1 cellular context compared by ENCODE assay signal in genomic region chr5:139964266-139964993, GRCh38.
TF ChIP-seq lines count a peak whose summit lies in the region.

No MANE protein-coding gene starts in this region.

TF ChIP-seq in GM12878, 131 proteins besides CTCF, POLR2A, EP300 and RAD21 (continued from another document and continues in another):
- TF ChIP-seq ZBTB40 (IDR thresholded peaks at IDR 0.05; ENCODE audit: borderline replicate concordance), result no peak
- TF ChIP-seq SKIL (IDR thresholded peaks at IDR 0.05; ENCODE audit: low read depth, poor library complexity, severe bottlenecking), result no peak
- TF ChIP-seq EGR1 (IDR thresholded peaks at IDR 0.05; ENCODE audit: borderline replicate concordance in 1 of 2, low read depth in 2 of 2, low read length in 2 of 2), result no peak
- TF ChIP-seq E2F8 (IDR thresholded peaks at IDR 0.05; ENCODE audit: low read depth, partially characterized antibody), result no peak
- TF ChIP-seq NR2F1 (conservative IDR thresholded peaks at IDR 0.05), result no peak
- no peak for TF ChIP-seq POU2F2 (IDR thresholded peaks at IDR 0.05; ENCODE audit: borderline replicate concordance, low read depth, low read length)
- no peak for TF ChIP-seq FOS (IDR thresholded peaks at IDR 0.05; ENCODE audit: borderline replicate concordance, extremely low read depth, insufficient read length)
- no peak for TF ChIP-seq ZNF24 (IDR thresholded peaks at IDR 0.05)
- no peak for TF ChIP-seq SMARCA5 (IDR thresholded peaks at IDR 0.05)
- TF ChIP-seq SUZ12 (IDR thresholded peaks at IDR 0.05; ENCODE audit: unreplicated experiment), result no peak
- 0 out of 2 replicates have a peak, but pooled peaks have one; percentile 43 for TF ChIP-seq ZNF687 (IDR thresholded peaks at IDR 0.05)
- no peak for TF ChIP-seq CBX5 (IDR thresholded peaks at IDR 0.05; ENCODE audit: low read depth)
- TF ChIP-seq SIN3A (IDR thresholded peaks at IDR 0.05; ENCODE audit: low read depth, low read length), result no peak
- no peak for TF ChIP-seq USF2 (IDR thresholded peaks at IDR 0.05; ENCODE audit: borderline replicate concordance, low read depth, low read length)
- TF ChIP-seq ZBED1 (IDR thresholded peaks at IDR 0.05; ENCODE audit: borderline replicate concordance), result no peak
- no peak for TF ChIP-seq ZNF217 (IDR thresholded peaks at IDR 0.05)
- peak; percentile 79; the same call in 1 of the 2 replicates for TF ChIP-seq RUNX3 (IDR thresholded peaks at IDR 0.05; ENCODE audit: low read length)
- peak; percentile 30; the same call in 1 of the 2 replicates for TF ChIP-seq JUNB (IDR thresholded peaks at IDR 0.05)
- no peak for TF ChIP-seq MYC (IDR thresholded peaks at IDR 0.05; ENCODE audit: insufficient read depth, insufficient read length, insufficient replicate concordance, low read length, severe bottlenecking)
- no peak for TF ChIP-seq RAD51 (IDR thresholded peaks at IDR 0.05)
- TF ChIP-seq YBX1 (IDR thresholded peaks at IDR 0.05), result 0 out of 2 replicates have a peak, but pooled peaks have one; percentile 69
- no peak for TF ChIP-seq PRDM15 (CRISPR knock-in tag; IDR thresholded peaks at IDR 0.05)
- no peak for TF ChIP-seq E2F4 (IDR thresholded peaks at IDR 0.05; ENCODE audit: low read depth, low read length)
- TF ChIP-seq USF1 (IDR thresholded peaks at IDR 0.05; ENCODE audit: borderline replicate concordance, extremely low read length, insufficient read depth, low read depth, low read length), result no peak
- TF ChIP-seq ZNF274 (IDR thresholded peaks at IDR 0.05; ENCODE audit: insufficient read depth, insufficient read length), result no peak
- no peak for TF ChIP-seq SRF (IDR thresholded peaks at IDR 0.05; ENCODE audit: low read depth in 2 of 2, low read length in 2 of 2)
- no peak for TF ChIP-seq PML (IDR thresholded peaks at IDR 0.05; ENCODE audit: low read length)
- peak; percentile 77 for TF ChIP-seq BCL3 (IDR thresholded peaks at IDR 0.05; ENCODE audit: borderline replicate concordance, insufficient read depth, low read depth, low read length, poor library complexity, severe bottlenecking)
- TF ChIP-seq LARP7 (IDR thresholded peaks at IDR 0.05), result no peak
- TF ChIP-seq TAF1 (IDR thresholded peaks at IDR 0.05; ENCODE audit: borderline replicate concordance, low read depth, low read length), result no peak
- peak; percentile 37 to 50; a peak in 3 of 4 replicates for TF ChIP-seq IKZF2 (IDR thresholded peaks at IDR 0.05)
- TF ChIP-seq MXI1 (IDR thresholded peaks at IDR 0.05; ENCODE audit: low read depth, low read length), result no peak
- TF ChIP-seq TCF3 (IDR thresholded peaks at IDR 0.05; ENCODE audit: borderline replicate concordance, insufficient read depth, low read depth, low read length), result no peak
- TF ChIP-seq ATF7 (IDR thresholded peaks at IDR 0.05; ENCODE audit: low read depth), result no peak
- no peak for TF ChIP-seq SMC3 (IDR thresholded peaks at IDR 0.05; ENCODE audit: borderline replicate concordance, low read length)
- TF ChIP-seq SIX5 (IDR thresholded peaks at IDR 0.05; ENCODE audit: low read depth, low read length, severe bottlenecking), result no peak
- no peak for TF ChIP-seq ZNF622 (IDR thresholded peaks at IDR 0.05)
- TF ChIP-seq NFYA (IDR thresholded peaks at IDR 0.05; ENCODE audit: borderline replicate concordance, low read depth, low read length), result no peak
- no peak for TF ChIP-seq ZSCAN29 (IDR thresholded peaks at IDR 0.05)
- no peak for TF ChIP-seq BRCA1 (IDR thresholded peaks at IDR 0.05; ENCODE audit: low read depth, low read length)
- TF ChIP-seq NR2C2 (IDR thresholded peaks at IDR 0.05; ENCODE audit: borderline replicate concordance, control insufficient read depth, insufficient read length, low read depth), result no peak
- TF ChIP-seq BMI1 (IDR thresholded peaks at IDR 0.05; ENCODE audit: borderline replicate concordance), result no peak
